19 cellular contexts compared by ENCODE assay signal in genomic region chr5:172954277-172954676, GRCh38. TPM values are rescaled to one million over a fixed set of nuclear protein-coding genes. Genes with fewer than 3 reads are reported as not detected.
DNase-seq lines count a peak whose midpoint lies in the region; ATAC-seq and TF ChIP-seq lines count a peak whose summit lies in the region.
"Had no signal": no experiment of that assay in that cellular context is flagged by ENCODE, and none has a peak within 500 bp of the region (broad histone marks: within the 10 kb centered on the region; RNA-seq: fewer than 3 reads in every experiment).

No MANE protein-coding gene starts in this region.

- ATAC-seq in heart left ventricle, result no peak
- no peak for ATAC-seq in psoas muscle
- ATAC-seq in body of pancreas, result no peak
- no peak for ATAC-seq in stimulated activated naive CD8-positive, alpha-beta T cell treated with anti-CD3 and anti-CD28 coated beads, Interleukin-15, Interleukin-2, amounts not matched to agents 100 U/mL and 50 U/mL, for 24 hours
- ATAC-seq: GM23338, right lobe of liver had no signal

- no peaks in the 10 kb centered on the region for H3K36me3 Mint-ChIP-seq in activated naive CD4-positive, alpha-beta T cell treated with anti-CD3 and anti-CD28 coated beads for 36 hours (ENCODE audit: low read depth)

- TF ChIP-seq POLR2A in heart left ventricle (IDR thresholded peaks at IDR 0.05) (no peak), body of pancreas (IDR thresholded peaks at IDR 0.05) (no peak)

- no peaks in the 10 kb centered on the region for H3K9me3 Mint-ChIP-seq in activated naive CD4-positive, alpha-beta T cell treated with anti-CD3 and anti-CD28 coated beads for 36 hours
- H3K9me3 Mint-ChIP-seq: CD4-positive, CD25-positive, alpha-beta regulatory T cell; GM23338 had no signal

- CTCF ChIA-PET in activated naive CD4-positive, alpha-beta T cell treated with anti-CD3 and anti-CD28 coated beads for 36 hours (lab: Charles Lee), result interaction anchor here (0.6 to 1.1 kb wide), 3 partner anchors 108 to 240 kb away, joined by 3 to 6 read pairs (median 4); no protein-coding TSS in a partner anchor

- H3K4me3 ChIP-seq in heart left ventricle (no peak overlapping the region), psoas muscle (no peak overlapping the region), body of pancreas (no peak overlapping the region)
- H3K4me3 ChIP-seq: GM23338, Peyer's patch, right lobe of liver had no signal

- H3K4me1 ChIP-seq in heart left ventricle (peaks cover 0 to 15% (median 5%) of the 10 kb centered on the region in 12 donors), psoas muscle (no peaks in the 10 kb centered on the region), body of pancreas (peaks cover 5% of the 10 kb centered on the region)
- H3K4me1 ChIP-seq: right lobe of liver had no signal

- DNase-seq in cardiac septum (ENCODE audit: low spot score) (peak; percentile 9), heart left ventricle (no peak), epithelial cell of prostate (ENCODE audit: low read depth, low spot score) (no peak), psoas muscle (no peak), HCEC 1CT (no peak), body of pancreas (no peak)
- no peak for DNase-seq in activated naive CD4-positive, alpha-beta T cell treated with anti-CD3 and anti-CD28 coated beads for 36 hours
- no peak for DNase-seq in stimulated activated naive CD8-positive, alpha-beta T cell treated with anti-CD3 and anti-CD28 coated beads, Interleukin-15, Interleukin-2, amounts not matched to agents 100 U/mL and 50 U/mL, for 24 hours
- DNase-seq: activated effector memory CD4-positive, alpha-beta T cell treated with Interleukin-2 at 50 U/mL for 16 hours; CD4-positive, CD25-positive, alpha-beta regulatory T cell; DMS79; kidney; mesendoderm; NCI-H146; NCI-H2171 treated with DMSO at 0.1 percent for 48 hours; NCI-H82; Peyer's patch; right lobe of liver had no signal

- H3K9me3 ChIP-seq in heart left ventricle (no peaks in the 10 kb centered on the region), psoas muscle (no peaks in the 10 kb centered on the region), body of pancreas (no peaks in the 10 kb centered on the region)
- H3K9me3 ChIP-seq: Peyer's patch, right lobe of liver had no signal

- no peaks in the 10 kb centered on the region for H3K4me1 Mint-ChIP-seq in activated naive CD4-positive, alpha-beta T cell treated with anti-CD3 and anti-CD28 coated beads for 36 hours (ENCODE audit: low read depth)
- H3K4me1 Mint-ChIP-seq: GM23338 had no signal

- no peaks in the 10 kb centered on the region for H3K27me3 ChIP-seq in heart left ventricle
- no peaks in the 10 kb centered on the region for H3K27me3 ChIP-seq in psoas muscle (ENCODE audit: insufficient read depth in 3 of 3, low read length in 2 of 3)
- H3K27me3 ChIP-seq in body of pancreas, result no peaks in the 10 kb centered on the region
- H3K27me3 ChIP-seq: Peyer's patch, right lobe of liver had no signal

- no peak overlapping the region for H3K27ac ChIP-seq in heart left ventricle
- peak overlapping the region; percentile 93 for H3K27ac ChIP-seq in epithelial cell of prostate
- H3K27ac ChIP-seq in psoas muscle, result peak overlapping the region; percentile 36
- H3K27ac ChIP-seq in body of pancreas, result no peak overlapping the region
- H3K27ac ChIP-seq: Peyer's patch, right lobe of liver had no signal

- intact Hi-C loops in cardiac septum (cut with DNase I), result no loop called here
- intact Hi-C loops in heart left ventricle (cut with DNase I), result no loop called here
- intact Hi-C loops in psoas muscle (cut with DNase I), result no loop called here
- intact Hi-C loops in body of pancreas (cut with DNase I), result no loop called here
- intact Hi-C loops in activated naive CD4-positive, alpha-beta T cell treated with anti-CD3 and anti-CD28 coated beads for 36 hours (cut with micrococcal nuclease), result no loop called here

- H3K36me3 ChIP-seq in heart left ventricle (peaks cover 0 to 26% (median 11%) of the 10 kb centered on the region in 9 donors), psoas muscle (ENCODE audit: insufficient read depth in 1 of 2, low read depth in 1 of 2) (peaks cover 0 to 22% of the 10 kb centered on the region in 2 donors), body of pancreas (replicated peaks in 1 of 2; ENCODE audit: insufficient read depth in 1 of 2, low read depth in 2 of 2) (peaks cover 0 to 4% of the 10 kb centered on the region in 2 donors)

- no peak for TF ChIP-seq CTCF in heart left ventricle (IDR thresholded peaks at IDR 0.05)
- TF ChIP-seq CTCF in psoas muscle (IDR thresholded peaks at IDR 0.05), result no peak
- no peak for TF ChIP-seq CTCF in body of pancreas (IDR thresholded peaks at IDR 0.05)

- WGBS in heart left ventricle, 4 donors, result 70 to 78% (median 74%) methylated on average over 12 of the region's 12 CpGs
- 57 to 59% (median 57%) methylated on average over 12 of the region's 12 CpGs for WGBS in psoas muscle, 3 donors
- 66 to 69% methylated on average over 12 of the region's 12 CpGs for WGBS in body of pancreas, 2 donors

- no peaks in the 10 kb centered on the region for H3K27me3 Mint-ChIP-seq in activated naive CD4-positive, alpha-beta T cell treated with anti-CD3 and anti-CD28 coated beads for 36 hours (ENCODE audit: low read depth)

- no peak overlapping the region for H3K27ac Mint-ChIP-seq in activated naive CD4-positive, alpha-beta T cell treated with anti-CD3 and anti-CD28 coated beads for 36 hours
- H3K27ac Mint-ChIP-seq: CD4-positive, CD25-positive, alpha-beta regulatory T cell; GM23338 had no signal

- no peak overlapping the region for H3K4me3 Mint-ChIP-seq in activated naive CD4-positive, alpha-beta T cell treated with anti-CD3 and anti-CD28 coated beads for 36 hours
- H3K4me3 Mint-ChIP-seq: GM23338 had no signal

RNA-seq across cellular contexts. Expression of gene RPL26L1, which starts 4.9 kb away (rescaled TPM):
- total RNA-seq in cardiac septum (28.1 TPM), heart left ventricle (10 to 100 TPM; 19.8 to 36.7 (median 29.5) TPM), psoas muscle (10 to 100 TPM; 21.5 to 31.4 (median 27.7) TPM), body of pancreas (10 to 100 TPM in 1 of 2 donors, 1 to 10 TPM in 1; 7.3 to 11.4 TPM)
- polyA plus RNA-seq in heart left ventricle (10 to 100 TPM; 50.3 to 79.5 TPM), psoas muscle (10 to 100 TPM; 33.3 to 80.9 (median 50.7) TPM)
- 10 to 100 TPM; 75.4 to 82.7 TPM for total RNA-seq in activated naive CD4-positive, alpha-beta T cell treated with anti-CD3 and anti-CD28 coated beads for 36 hours

RNA-seq across cellular contexts. Expression of gene ATP6V0E1, which starts 29.3 kb away (rescaled TPM):
- total RNA-seq in cardiac septum (201 TPM), heart left ventricle (100 to 1,000 TPM; 127 to 225 (median 196) TPM), psoas muscle (100 to 1,000 TPM in 3 of 4 donors, 10 to 100 TPM in 1; 97.8 to 176 (median 147) TPM), body of pancreas (10 to 100 TPM; 41.2 to 68.7 TPM)
- polyA plus RNA-seq in heart left ventricle (100 to 1,000 TPM; 238 to 242 TPM), psoas muscle (100 to 1,000 TPM; 156 to 319 (median 201) TPM)
- total RNA-seq in activated naive CD4-positive, alpha-beta T cell treated with anti-CD3 and anti-CD28 coated beads for 36 hours, result 10 to 100 TPM; 70.9 to 71.9 TPM

Comparison
In these comparisons a context has a peak if more than half of its experiments do, and no peak if none do; other contexts are left out.
1. H3K27ac ChIP-seq: peak in epithelial cell of prostate (single experiment) and psoas muscle (single experiment); none in heart left ventricle (0 of 12) and body of pancreas (0 of 4).